ENCODE assay signal across 9 cellular contexts in genomic region chr19:1045247-1045603, GRCh38. TPM values are rescaled to one million over a fixed set of nuclear protein-coding genes. Genes with fewer than 3 reads are reported as not detected.
DNase-seq lines count a peak whose midpoint lies in the region; ATAC-seq and TF ChIP-seq lines count a peak whose summit lies in the region.
"Had no signal": no experiment of that assay in that cellular context is flagged by ENCODE, and none has a peak within 500 bp of the region (broad histone marks: within the 10 kb centered on the region; RNA-seq: fewer than 3 reads in every experiment).

No MANE protein-coding gene starts in this region.

- H3K27ac ChIP-seq in breast epithelium, result no peak overlapping the region

- TF ChIP-seq CTCF in MCF 10A (IDR thresholded peaks at IDR 0.05; ENCODE audit: unreplicated experiment) (no peak), breast epithelium (IDR thresholded peaks at IDR 0.05) (no peak)

- H3K36me3 ChIP-seq in breast epithelium, result no peaks in the 10 kb centered on the region

- DNase-seq in MCF 10A (ENCODE audit: unreplicated experiment) (peak; percentile 77), breast epithelium (ENCODE audit: low spot score in 2 of 2) (no peak), SKM-1 treated with dmso at 0.1 percent for 144 hours (lab: John Stamatoyannopoulos, UW; ENCODE audit: unreplicated experiment) (peak; percentile 78), DMS153 treated with DMSO at 0.1 percent for 48 hours (lab: John Stamatoyannopoulos, UW; ENCODE audit: unreplicated experiment) (no peak), OCI-M2 (lab: John Stamatoyannopoulos, UW; ENCODE audit: unreplicated experiment) (no peak)
- DNase-seq in effector CD8-positive, alpha-beta T cell (lab: John Stamatoyannopoulos, UW), result peak; percentile 50
- peak; percentile 54 for DNase-seq in stimulated activated naive CD4-positive, alpha-beta T cell treated with Interleukin-2 at 50 U/mL for 16 hours (lab: John Stamatoyannopoulos, UW)

- H3K27me3 Mint-ChIP-seq in MCF 10A (ENCODE audit: insufficient read depth, unreplicated experiment), result no peaks in the 10 kb centered on the region

- no peak overlapping the region for H3K27ac Mint-ChIP-seq in MCF 10A (ENCODE audit: low read depth, unreplicated experiment)

- CTCF ChIA-PET in MCF 10A (lab: Yijun Ruan, JAX), result no interaction called here

- no peaks in the 10 kb centered on the region for H3K9me3 ChIP-seq in breast epithelium

- no peak for ATAC-seq in GM21390 (IDR thresholded peaks at IDR 0.05; ENCODE audit: unreplicated experiment)

- POLR2A ChIA-PET in MCF 10A (lab: Yijun Ruan, JAX), result no interaction called here

- no peaks in the 10 kb centered on the region for H3K4me1 Mint-ChIP-seq in MCF 10A (ENCODE audit: insufficient read depth, unreplicated experiment)

- H3K36me3 Mint-ChIP-seq in MCF 10A (ENCODE audit: insufficient read depth, unreplicated experiment), result peaks cover under 1% of the 10 kb centered on the region

- TF ChIP-seq POLR2A in breast epithelium (IDR thresholded peaks at IDR 0.05), result no peak

- no TSS peak for BruUV-seq in MCF 10A (replicated peaks; lab: Mats Ljungman, UMichigan)

- no peak overlapping the region for H3K4me3 Mint-ChIP-seq in MCF 10A (ENCODE audit: unreplicated experiment)

- peaks cover 0 to 6% of the 10 kb centered on the region in 2 donors for H3K4me1 ChIP-seq in breast epithelium

- H3K27me3 ChIP-seq in breast epithelium, result no peaks in the 10 kb centered on the region

- H3K9me3 Mint-ChIP-seq in MCF 10A (ENCODE audit: unreplicated experiment), result no peaks in the 10 kb centered on the region

- intact Hi-C loops in MCF 10A (cut with micrococcal nuclease) (no loop called here), breast epithelium (cut with DNase I; ENCODE audit: low total_unique reads) (no loop called here)

- no peak overlapping the region for H3K4me3 ChIP-seq in breast epithelium

RNA-seq across cellular contexts. Expression of gene ABCA7, which starts 5.3 kb away (rescaled TPM):
- total RNA-seq in MCF 10A (2022), result 10.3 and 18.2 TPM in 2 replicates
- total RNA-seq in breast epithelium, result 10 to 100 TPM in 2 of 3 donors, 1 to 10 TPM in 1; 8.0 to 31.8 (median 26.5) TPM

RNA-seq across cellular contexts. Expression of gene CNN2, which starts 18.8 kb away (rescaled TPM):
- total RNA-seq in MCF 10A (2022) (112 and 166 TPM in 2 replicates), breast epithelium (10 to 100 TPM; 70.4 to 74.1 (median 70.7) TPM)

RNA-seq across cellular contexts. Expression of gene ARHGAP45, which starts 21.7 kb away (rescaled TPM):
- total RNA-seq in MCF 10A (2022), result 11.9 and 15.3 TPM in 2 replicates
- total RNA-seq in breast epithelium, result 10 to 100 TPM; 18.7 to 43.2 (median 23.9) TPM

RNA-seq across cellular contexts. Expression of gene RNU6-2, which starts 23.9 kb away (rescaled TPM):
- total RNA-seq in MCF 10A (2022) (not detected in 2 replicates), breast epithelium (not detected)
- total RNA-seq: T-helper 1 cell treated with Interleukin-12 subunit alpha and Interleukin-12 subunit beta and Interleukin-4 antibody, amounts not matched to agents 30 ng/mL and 1 ng/mL, for 36 hours had no signal

RNA-seq across cellular contexts. Expression of gene TMEM259, which starts 24.3 kb away (rescaled TPM):
- total RNA-seq in MCF 10A (2022) (130 and 146 TPM in 2 replicates), breast epithelium (100 to 1,000 TPM; 112 to 156 (median 153) TPM)

Comparison
In these comparisons a context has a peak if more than half of its experiments do, and no peak if none do; other contexts are left out.
1. DNase-seq: peak in MCF 10A (single experiment), SKM-1 treated with dmso at 0.1 percent for 144 hours (single experiment), effector CD8-positive, alpha-beta T cell (single experiment) and stimulated activated naive CD4-positive, alpha-beta T cell treated with Interleukin-2 at 50 U/mL for 16 hours (single experiment); none in breast epithelium (0 of 2), DMS153 treated with DMSO at 0.1 percent for 48 hours (single experiment) and OCI-M2 (single experiment).